ENCODE assay signal across 37 cellular contexts in the genomic region with DNA sequence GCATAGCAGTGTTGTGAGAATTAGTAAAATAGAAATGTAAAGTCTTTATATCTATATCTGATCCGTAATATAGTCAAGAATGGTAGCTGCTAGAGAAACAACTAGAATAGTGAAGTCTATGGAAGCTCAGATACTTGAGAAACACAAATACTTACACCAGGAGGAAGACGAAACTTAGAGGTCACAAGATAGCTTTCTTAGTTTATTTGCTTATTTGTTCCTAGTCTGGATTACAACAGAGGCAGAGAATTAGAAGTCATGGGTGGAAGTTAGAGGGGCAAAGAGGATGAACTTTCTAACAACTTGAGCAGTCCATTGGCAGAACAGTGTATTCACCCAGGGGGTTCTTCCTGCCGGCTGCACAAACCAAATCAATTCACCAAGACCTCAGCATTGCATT. TPM values are rescaled to one million over a fixed set of nuclear protein-coding genes. Genes with fewer than 3 reads are reported as not detected.
"Had no signal": no experiment of that assay in that cellular context is flagged by ENCODE, and none has a peak within 500 bp of the region (broad histone marks: within the 10 kb centered on the region; RNA-seq: fewer than 3 reads in every experiment).

No MANE protein-coding gene starts in this region.

- H3K27me3 Mint-ChIP-seq: activated CD4-positive, alpha-beta T cell treated with anti-CD3 and anti-CD28 coated beads for 36 hours; activated CD4-positive, alpha-beta T cell treated with anti-CD3 and anti-CD28 coated beads, Interleukin-2, amount 10 ng/mL, durations not matched to agents 7 days and 5 days; activated naive CD4-positive, alpha-beta T cell treated with anti-CD3 and anti-CD28 coated beads, Interleukin-2, amount 50 U/mL, for 24 hours; activated naive CD8-positive, alpha-beta T cell treated with anti-CD3 and anti-CD28 coated beads, Interleukin-2, amount 10 ng/mL, durations not matched to agents 7 days and 5 days; T-cell had no signal

- ATAC-seq: activated CD4-positive, alpha-beta T cell treated with anti-CD3 and anti-CD28 coated beads for 36 hours; activated CD4-positive, CD25-positive, alpha-beta regulatory T cell treated with anti-CD3 and anti-CD28 coated beads, Interleukin-2, amount 50 U/mL, for 24 hours; activated CD8-positive, alpha-beta T cell treated with anti-CD3 and anti-CD28 coated beads, Interleukin-2, amount 10 ng/mL, durations not matched to agents 7 days and 5 days; PC-3; SK-N-SH treated with all-trans-retinoic acid at 6 μM for 48 hours; T-cell; T-helper 17 cell; WTC11 had no signal

- DNase-seq: activated CD4-positive, alpha-beta T cell treated with anti-CD3 and anti-CD28 coated beads for 36 hours; activated CD4-positive, alpha-beta T cell treated with anti-CD3 and anti-CD28 coated beads, Interleukin-2, amount 50 U/mL, for 48 hours; activated CD8-positive, alpha-beta memory T cell treated with anti-CD3 and anti-CD28 coated beads, Interleukin-2, amount 50 U/mL, for 4 hours; activated CD8-positive, alpha-beta T cell treated with anti-CD3 and anti-CD28 coated beads, Interleukin-2, amount 10 ng/mL, durations not matched to agents 7 days and 5 days; activated gamma-delta T cell; activated naive CD4-positive, alpha-beta T cell treated with Interleukin-2 at 50 U/mL for 16 hours; activated T-cell treated with anti-CD3 and anti-CD28 coated beads, Interleukin-2, amount 50 U/mL, for 48 hours; amygdala; KG1; MM.1S; MV-4-11; NCI-H1092; NCI-H1436 treated with DMSO at 0.1 percent for 48 hours; NCI-H1694 treated with DMSO at 0.1 percent for 48 hours; NCI-H2029; NCI-H2107; NCI-H2171; NCI-H510A; NCI-H526; NCI-H748 treated with DMSO at 0.1 percent for 48 hours; NK-92 treated with Interleukin-12 subunit alpha and Interleukin-12 subunit beta, amount 100 ng/mL, for 24 hours; RPMI8226; SHP77 treated with DMSO at 0.1 percent for 48 hours; T-cell; T-helper 17 cell had no signal

- H3K4me1 ChIP-seq: Peyer's patch, SJSA1 had no signal

- H3K36me3 ChIP-seq: ascending aorta, cardiac muscle cell, Peyer's patch, SJSA1 had no signal

- H3K4me3 ChIP-seq: ascending aorta, cardiac muscle cell, Peyer's patch, SJSA1 had no signal

- H3K9me3 Mint-ChIP-seq: activated CD4-positive, alpha-beta T cell treated with anti-CD3 and anti-CD28 coated beads, Interleukin-2, amount 10 ng/mL, durations not matched to agents 7 days and 5 days; activated naive CD4-positive, alpha-beta T cell treated with anti-CD3 and anti-CD28 coated beads, Interleukin-2, amount 50 U/mL, for 24 hours; activated naive CD8-positive, alpha-beta T cell treated with anti-CD3 and anti-CD28 coated beads, Interleukin-2, amount 10 ng/mL, durations not matched to agents 7 days and 5 days; T-cell; WTC11 had no signal

- H3K27ac Mint-ChIP-seq: activated CD4-positive, alpha-beta T cell treated with anti-CD3 and anti-CD28 coated beads for 36 hours; activated CD4-positive, alpha-beta T cell treated with anti-CD3 and anti-CD28 coated beads, Interleukin-2, amount 10 ng/mL, durations not matched to agents 7 days and 5 days; activated CD8-positive, alpha-beta T cell treated with anti-CD3 and anti-CD28 coated beads, Interleukin-2, amount 10 ng/mL, durations not matched to agents 7 days and 5 days; activated naive CD8-positive, alpha-beta T cell treated with anti-CD3 and anti-CD28 coated beads, Interleukin-2, amount 10 ng/mL, durations not matched to agents 7 days and 5 days; T-helper 17 cell; WTC11 had no signal

- H3K9me3 ChIP-seq: ascending aorta, Peyer's patch, SJSA1 had no signal

- H3K4me3 Mint-ChIP-seq: activated CD4-positive, alpha-beta T cell treated with anti-CD3 and anti-CD28 coated beads for 36 hours; activated CD4-positive, alpha-beta T cell treated with anti-CD3 and anti-CD28 coated beads, Interleukin-2, amount 10 ng/mL, durations not matched to agents 7 days and 5 days; activated CD8-positive, alpha-beta T cell treated with anti-CD3 and anti-CD28 coated beads, Interleukin-2, amount 10 ng/mL, durations not matched to agents 7 days and 5 days; activated naive CD4-positive, alpha-beta T cell treated with anti-CD3 and anti-CD28 coated beads, Interleukin-2, amount 50 U/mL, for 24 hours; activated naive CD8-positive, alpha-beta T cell treated with anti-CD3 and anti-CD28 coated beads, Interleukin-2, amount 10 ng/mL, durations not matched to agents 7 days and 5 days; T-cell; T-helper 17 cell; WTC11 had no signal

- H3K27me3 ChIP-seq: ascending aorta, cardiac muscle cell, Peyer's patch, SJSA1 had no signal

- H3K27ac ChIP-seq: ascending aorta, cardiac muscle cell, Peyer's patch, SJSA1 had no signal

RNA-seq across cellular contexts. Expression of a gene that starts 13.9 kb away (rescaled TPM):
- total RNA-seq: ascending aorta, cardiac muscle cell, LHCN-M2, SJSA1 had no signal
- polyA plus RNA-seq: cardiac muscle cell had no signal

RNA-seq across cellular contexts. Expression of a gene that starts 14.0 kb away (rescaled TPM):
- total RNA-seq: LHCN-M2, PC-3, SJSA1 had no signal
- polyA plus RNA-seq: cardiac muscle cell had no signal

RNA-seq across cellular contexts. Expression of a gene that starts 34.1 kb away (rescaled TPM):
- total RNA-seq: activated CD4-positive, alpha-beta T cell treated with anti-CD3 and anti-CD28 coated beads for 36 hours; activated CD4-positive, alpha-beta T cell treated with anti-CD3 and anti-CD28 coated beads, Interleukin-2, amount 10 ng/mL, durations not matched to agents 7 days and 5 days; activated CD8-positive, alpha-beta T cell treated with anti-CD3 and anti-CD28 coated beads, Interleukin-2, amount 10 ng/mL, durations not matched to agents 7 days and 5 days; activated naive CD8-positive, alpha-beta T cell treated with anti-CD3 and anti-CD28 coated beads, Interleukin-2, amount 10 ng/mL, durations not matched to agents 7 days and 5 days; ascending aorta; cardiac muscle cell; Peyer's patch; T-helper 17 cell had no signal
- polyA plus RNA-seq: cardiac muscle cell had no signal
